In the genomic region with DNA sequence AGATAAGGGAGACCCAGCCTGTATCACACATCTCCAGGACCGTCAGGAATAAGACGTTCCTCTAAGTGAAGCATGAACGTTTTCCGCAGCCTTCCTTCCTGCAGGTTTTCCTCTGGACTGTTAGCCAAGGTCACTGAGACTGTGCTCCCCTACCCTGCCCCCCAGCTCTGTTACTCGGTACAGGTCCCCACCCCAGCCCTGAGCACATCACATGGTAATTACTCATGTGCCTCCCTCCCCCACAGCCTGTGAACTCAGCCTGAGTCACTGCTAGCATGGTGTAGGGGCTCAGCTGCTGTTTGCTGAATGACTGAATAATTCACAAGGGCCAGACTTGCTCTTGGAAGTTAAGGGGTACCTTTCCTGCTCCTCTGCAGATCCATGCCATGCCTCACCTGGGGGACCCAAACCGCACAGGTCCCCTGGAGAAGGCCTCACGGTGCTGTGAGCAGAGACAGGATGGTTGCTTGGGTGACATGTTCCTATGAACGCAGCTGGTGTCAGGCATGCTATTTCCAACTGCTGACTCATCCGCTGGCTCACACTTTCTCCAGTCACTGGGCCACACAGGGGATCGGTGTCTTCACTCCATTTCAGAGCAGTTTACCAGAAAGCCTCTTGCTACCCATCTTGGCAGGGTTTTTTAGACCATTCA, we compare ENCODE assay signal across 8 cellular contexts.
DNase-seq lines count a peak whose midpoint lies in the region; ATAC-seq lines count a peak whose summit lies in the region.

No MANE protein-coding gene starts in this region.

- peaks cover 46% of the 10 kb centered on the region for H3K4me1 Mint-ChIP-seq in activated CD4-positive, alpha-beta memory T cell treated with anti-CD3 and anti-CD28 coated beads for 36 hours (ENCODE audit: low read depth)
- peaks cover 24% of the 10 kb centered on the region for H3K4me1 Mint-ChIP-seq in stimulated activated memory B cell treated with anti-CD40 and anti-IgM and Interleukin-4, amounts not matched to agents 10 μg/mL and 1 μg/mL and 100 μg/mL, for 72 hours

- no peaks in the 10 kb centered on the region for H3K27me3 ChIP-seq in endocrine pancreas (ENCODE audit: control insufficient read depth, insufficient read depth, low read length)

- intact Hi-C loops in activated CD4-positive, alpha-beta memory T cell treated with anti-CD3 and anti-CD28 coated beads for 36 hours (cut with micrococcal nuclease) = loop anchor here (1.0 to 2.0 kb wide), 2 partner anchors 18 to 167 kb away; a partner anchor contains a TSS

- POLR2A ChIA-PET in activated CD4-positive, alpha-beta memory T cell treated with anti-CD3 and anti-CD28 coated beads for 36 hours (lab: Charles Lee) = interaction anchor here (1.3 to 1.6 kb wide), 3 partner anchors 11 to 167 kb away, joined by 4 to 10 read pairs (median 5); a partner anchor contains a TSS

- no peaks in the 10 kb centered on the region for H3K36me3 ChIP-seq in endocrine pancreas (ENCODE audit: control insufficient read depth, insufficient read depth, low read length)

- H3K9ac ChIP-seq in endocrine pancreas (ENCODE audit: control insufficient read depth, insufficient read depth, low read length) = peak overlapping the region; percentile 63

- peak overlapping the region; percentile 27 for H3K4me3 ChIP-seq in endocrine pancreas (ENCODE audit: control insufficient read depth, insufficient read depth, low read length)

- peak overlapping the region; percentile 78 for H3K27ac Mint-ChIP-seq in activated CD4-positive, alpha-beta memory T cell treated with anti-CD3 and anti-CD28 coated beads for 36 hours
- peak overlapping the region; percentile 50 for H3K27ac Mint-ChIP-seq in stimulated activated memory B cell treated with anti-CD40 and anti-IgM and Interleukin-4, amounts not matched to agents 10 μg/mL and 1 μg/mL and 100 μg/mL, for 72 hours

- H3K9me3 Mint-ChIP-seq in activated CD4-positive, alpha-beta memory T cell treated with anti-CD3 and anti-CD28 coated beads for 36 hours = no peaks in the 10 kb centered on the region
- H3K9me3 Mint-ChIP-seq in stimulated activated memory B cell treated with anti-CD40 and anti-IgM and Interleukin-4, amounts not matched to agents 10 μg/mL and 1 μg/mL and 100 μg/mL, for 72 hours = no peaks in the 10 kb centered on the region

- DNase-seq in G401 (ENCODE audit: low spot score) (peak; percentile 45), M059J (ENCODE audit: low read depth) (peak; percentile 96), myocyte (ENCODE audit: low read depth) (peak; percentile 95), pons (ENCODE audit: low spot score) (no peak)
- DNase-seq in activated CD4-positive, alpha-beta memory T cell treated with anti-CD3 and anti-CD28 coated beads for 36 hours = peak; percentile 86

- H3K4me1 ChIP-seq in endocrine pancreas (ENCODE audit: control insufficient read depth, insufficient read depth, low read length) = peaks cover 9% of the 10 kb centered on the region

- CTCF ChIA-PET in activated CD4-positive, alpha-beta memory T cell treated with anti-CD3 and anti-CD28 coated beads for 36 hours (lab: Charles Lee) = interaction anchor here (0.6 to 5.4 kb wide), 6 partner anchors 11 to 210 kb away, joined by 3 to 41 read pairs (median 4); a partner anchor contains a TSS

- peak; percentile 60 for ATAC-seq in stimulated activated memory B cell treated with anti-CD40 and anti-IgM and Interleukin-4, amounts not matched to agents 10 μg/mL and 1 μg/mL and 100 μg/mL, for 72 hours
- ATAC-seq in HG03175 (IDR thresholded peaks at IDR 0.05; ENCODE audit: unreplicated experiment) = no peak

- H3K9me3 ChIP-seq in endocrine pancreas (ENCODE audit: control insufficient read depth, low read length) = no peaks in the 10 kb centered on the region

- H3K27me3 Mint-ChIP-seq in activated CD4-positive, alpha-beta memory T cell treated with anti-CD3 and anti-CD28 coated beads for 36 hours = no peaks in the 10 kb centered on the region
- H3K27me3 Mint-ChIP-seq in stimulated activated memory B cell treated with anti-CD40 and anti-IgM and Interleukin-4, amounts not matched to agents 10 μg/mL and 1 μg/mL and 100 μg/mL, for 72 hours = peaks cover 9% of the 10 kb centered on the region

- H3K36me3 Mint-ChIP-seq in activated CD4-positive, alpha-beta memory T cell treated with anti-CD3 and anti-CD28 coated beads for 36 hours = peaks cover 1% of the 10 kb centered on the region
- H3K36me3 Mint-ChIP-seq in stimulated activated memory B cell treated with anti-CD40 and anti-IgM and Interleukin-4, amounts not matched to agents 10 μg/mL and 1 μg/mL and 100 μg/mL, for 72 hours = no peaks in the 10 kb centered on the region

- H3K4me3 Mint-ChIP-seq in activated CD4-positive, alpha-beta memory T cell treated with anti-CD3 and anti-CD28 coated beads for 36 hours = peak overlapping the region; percentile 46
- H3K4me3 Mint-ChIP-seq in stimulated activated memory B cell treated with anti-CD40 and anti-IgM and Interleukin-4, amounts not matched to agents 10 μg/mL and 1 μg/mL and 100 μg/mL, for 72 hours = no peak overlapping the region

- in situ Hi-C loops in G401 (cut with HindIII; ENCODE audit: low sequenced_read_pairs) = no loop called here
